In the genomic region with DNA sequence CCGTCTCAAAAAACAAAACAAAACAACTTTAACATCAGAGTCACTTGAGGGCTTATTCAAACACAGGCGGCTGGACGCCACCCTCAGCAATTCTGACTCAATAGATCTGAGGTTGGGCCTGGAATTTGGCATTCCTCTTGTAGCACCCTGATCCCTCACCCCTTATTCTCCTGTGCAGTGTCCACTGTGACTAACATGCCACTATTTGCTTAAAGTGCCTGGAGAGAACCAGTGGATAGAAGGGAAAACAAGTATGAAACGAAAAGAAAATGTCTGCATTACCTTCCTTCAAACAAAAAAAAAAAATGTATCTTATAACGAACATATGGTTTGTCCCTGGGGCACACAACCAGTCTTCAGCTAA, we compare ENCODE assay signal across 1 cellular context.
TF ChIP-seq lines count a peak whose summit lies in the region.

No MANE protein-coding gene starts in this region.

TF ChIP-seq in HCT116, 20 proteins besides CTCF, POLR2A, EP300 and RAD21 (continued from another document):
- TF ChIP-seq POLR2AphosphoS5 (IDR thresholded peaks at IDR 0.05; ENCODE audit: low read depth, low read length) (no peak), ZNF274 (IDR thresholded peaks at IDR 0.05; ENCODE audit: low read depth, low read length) (no peak), YY1 (IDR thresholded peaks at IDR 0.05; ENCODE audit: extremely low read depth, insufficient replicate concordance, low read depth, low read length) (no peak), EZH2phosphoT487 (IDR thresholded peaks at IDR 0.05; ENCODE audit: borderline replicate concordance) (no peak), JUND (IDR thresholded peaks at IDR 0.05) (no peak), REST (IDR thresholded peaks at IDR 0.05; ENCODE audit: low read depth) (no peak), ZFX (IDR thresholded peaks at IDR 0.05) (no peak), SIN3A (IDR thresholded peaks at IDR 0.05; ENCODE audit: low read depth) (no peak), ATF3 (IDR thresholded peaks at IDR 0.05) (no peak), EGR1 (IDR thresholded peaks at IDR 0.05; ENCODE audit: low read depth) (no peak), SRF (IDR thresholded peaks at IDR 0.05; ENCODE audit: low read depth) (no peak), ELF1 (IDR thresholded peaks at IDR 0.05; ENCODE audit: borderline replicate concordance, low read depth) (no peak), EZH2 (IDR thresholded peaks at IDR 0.05) (no peak)
- TF ChIP-seq, protein P1, sequence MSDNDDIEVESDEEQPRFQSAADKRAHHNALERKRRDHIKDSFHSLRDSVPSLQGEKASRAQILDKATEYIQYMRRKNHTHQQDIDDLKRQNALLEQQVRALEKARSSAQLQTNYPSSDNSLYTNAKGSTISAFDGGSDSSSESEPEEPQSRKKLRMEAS (IDR thresholded peaks at IDR 0.05), result no peak
TF ChIP-seq in HCT116: peak in this region for 0.
